ENCODE assay signal across 1 cellular context in genomic region chr6:83429269-83429668, GRCh38.
TF ChIP-seq lines count a peak whose summit lies in the region.

No MANE protein-coding gene starts in this region.

TF ChIP-seq in SK-N-SH, 30 proteins besides CTCF, POLR2A, EP300 and RAD21 (continued from another document):
- no peak for TF ChIP-seq ZBTB33 (IDR thresholded peaks at IDR 0.05; ENCODE audit: borderline replicate concordance, low read depth)
- no peak for TF ChIP-seq TEAD4 (IDR thresholded peaks at IDR 0.05; ENCODE audit: borderline replicate concordance, insufficient read depth)
- TF ChIP-seq JUND (IDR thresholded peaks at IDR 0.05): no peak
- no peak for TF ChIP-seq RXRA (IDR thresholded peaks at IDR 0.05; ENCODE audit: borderline replicate concordance, low read depth)
